8 cellular contexts compared by ENCODE assay signal in the genomic region with DNA sequence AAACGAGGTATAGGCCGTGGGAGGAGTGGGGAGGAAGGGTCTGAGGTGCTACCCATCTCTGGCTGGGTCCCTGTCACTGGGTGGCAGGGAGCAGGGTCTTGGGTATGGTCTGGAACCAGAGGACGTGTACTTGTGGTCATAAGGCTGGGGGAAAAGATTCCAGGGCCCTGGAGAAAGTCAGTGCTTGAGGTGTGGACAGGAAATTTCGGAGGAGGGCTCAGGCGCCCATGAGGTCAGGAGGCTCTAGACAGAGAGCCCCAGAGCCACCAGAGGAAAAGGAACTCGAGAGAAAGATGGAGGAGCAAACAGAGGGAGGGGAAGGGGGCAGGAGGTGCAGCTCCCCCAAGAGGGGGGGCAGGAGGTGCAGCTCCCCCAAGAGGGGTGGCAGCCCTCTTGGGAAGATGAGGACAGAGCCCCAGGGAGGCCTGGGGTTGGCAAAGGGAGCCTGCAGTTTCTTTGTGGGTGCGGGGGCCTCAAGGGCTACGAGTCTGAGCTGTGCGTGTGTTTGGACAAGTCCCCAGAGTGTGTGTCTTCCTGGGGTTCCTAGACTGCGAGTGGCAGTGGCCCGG. TPM values are rescaled to one million over a fixed set of nuclear protein-coding genes. Genes with fewer than 3 reads are reported as not detected.
A peak's percentile ranks its signal among the peaks of the same experiment; 100 is the strongest.
DNase-seq lines count a peak whose midpoint lies in the region; ATAC-seq and TF ChIP-seq lines count a peak whose summit lies in the region.

No MANE protein-coding gene starts in this region.

- WGBS in heart left ventricle, 4 donors, result 36 to 58% (median 37%) methylated on average over 7 to 11 of the region's 11 CpGs

- intact Hi-C loops in heart left ventricle (cut with DNase I) (loop anchor here (1.0 to 5.0 kb wide), 10 partner anchors 21 to 64 kb away; partner anchors contain the start of genes PRMT7 (in 9 of the 10) and SLC7A6OS (in 9 of the 10)), cardiac septum (cut with DNase I) (loop anchor here (1.0 to 5.0 kb wide), 3 partner anchors 17 to 48 kb away; partner anchors contain the start of gene PRMT7), left lung (cut with DNase I) (loop anchor here in 1 of 2 donors (5.0 kb wide), 1 partner anchor 59 kb away; no protein-coding TSS in a partner anchor), upper lobe of right lung (cut with DNase I) (loop anchor here (5.0 kb wide), 1 partner anchor 64 kb away; no protein-coding TSS in a partner anchor)

- H3K4me1 Mint-ChIP-seq in activated naive CD8-positive, alpha-beta T cell (ENCODE audit: low read depth), result peaks cover 47% of the 10 kb centered on the region

- peak overlapping the region; percentile 94 for H3K4me3 Mint-ChIP-seq in activated naive CD8-positive, alpha-beta T cell

- H3K27me3 ChIP-seq in heart left ventricle (no peaks in the 10 kb centered on the region), left lung (no peaks in the 10 kb centered on the region), upper lobe of right lung (no peaks in the 10 kb centered on the region)

- peak overlapping the region; percentile 53 to 97 (median 90) for H3K4me3 ChIP-seq in heart left ventricle
- H3K4me3 ChIP-seq in left lung, result peak overlapping the region; percentile 85 to 88
- H3K4me3 ChIP-seq in upper lobe of right lung, result peak overlapping the region; percentile 87

- peaks cover 2% of the 10 kb centered on the region for H3K36me3 Mint-ChIP-seq in activated naive CD8-positive, alpha-beta T cell

- no peak for TF ChIP-seq POLR2A in heart left ventricle (IDR thresholded peaks at IDR 0.05)

- H3K4me1 ChIP-seq in heart left ventricle (peaks cover 0 to 72% (median 43%) of the 10 kb centered on the region in 12 donors), left lung (peaks cover 16 to 38% of the 10 kb centered on the region in 2 donors), upper lobe of right lung (peaks cover 19% of the 10 kb centered on the region)

- no peaks in the 10 kb centered on the region for H3K9me3 Mint-ChIP-seq in activated naive CD8-positive, alpha-beta T cell (ENCODE audit: low read depth)

- H3K36me3 ChIP-seq in heart left ventricle, result peaks cover 0 to 37% (median 22%) of the 10 kb centered on the region in 9 donors
- peaks cover 0 to 23% of the 10 kb centered on the region in 2 donors for H3K36me3 ChIP-seq in left lung
- H3K36me3 ChIP-seq in upper lobe of right lung, result peaks cover 17% of the 10 kb centered on the region

- H3K27ac Mint-ChIP-seq in activated naive CD8-positive, alpha-beta T cell, result peak overlapping the region; percentile 98

- H3K27ac ChIP-seq in heart left ventricle (peak overlapping the region; percentile 86 to 100 (median 98)), left lung (peak overlapping the region; percentile 96), upper lobe of right lung (peak overlapping the region; percentile 93)

- no peaks in the 10 kb centered on the region for H3K9me3 ChIP-seq in heart left ventricle
- no peaks in the 10 kb centered on the region for H3K9me3 ChIP-seq in left lung
- no peaks in the 10 kb centered on the region for H3K9me3 ChIP-seq in upper lobe of right lung

- no peaks in the 10 kb centered on the region for H3K27me3 Mint-ChIP-seq in activated naive CD8-positive, alpha-beta T cell

- TF ChIP-seq CTCF in heart left ventricle (IDR thresholded peaks at IDR 0.05) (no peak), left lung (IDR thresholded peaks at IDR 0.05) (no peak), upper lobe of right lung (IDR thresholded peaks at IDR 0.05) (no peak)

- ATAC-seq in heart left ventricle (no peak), left lung (no peak), upper lobe of right lung (no peak)

- DNase-seq in heart left ventricle (no peak), cardiac septum (ENCODE audit: low spot score) (no peak), left lung (no peak), upper lobe of right lung (no peak), cerebellum (ENCODE audit: low spot score) (no peak), GDM1 (lab: John Stamatoyannopoulos, UW) (no peak)
- DNase-seq in stimulated activated CD4-positive, alpha-beta T cell treated with anti-CD3 and anti-CD28 coated beads, Interleukin-2, amount 100 ng/mL, for 48 hours, result no peak

RNA-seq across cellular contexts. Expression of gene SLC7A6, which starts 0.7 kb away (rescaled TPM):
- total RNA-seq in heart left ventricle, result 10 to 100 TPM; 32.7 to 76.0 (median 45.1) TPM
- 10 to 100 TPM; 45.6 to 50.5 TPM for polyA plus RNA-seq in heart left ventricle
- 42.4 TPM for total RNA-seq in cardiac septum
- 10 to 100 TPM; 47.4 to 55.6 TPM for total RNA-seq in left lung
- 61.9 TPM for total RNA-seq in upper lobe of right lung
- 26.7 TPM for total RNA-seq in cerebellum

RNA-seq across cellular contexts. Expression of gene PLA2G15, which starts 18.5 kb away (rescaled TPM):
- total RNA-seq in heart left ventricle, result 10 to 100 TPM; 27.3 to 68.0 (median 45.4) TPM
- 10 to 100 TPM; 25.8 to 66.6 TPM for polyA plus RNA-seq in heart left ventricle
- total RNA-seq in cardiac septum, result 46.7 TPM
- total RNA-seq in left lung, result 10 to 100 TPM; 34.5 to 35.1 TPM
- 30.4 TPM for total RNA-seq in upper lobe of right lung
- total RNA-seq in cerebellum, result 13.2 TPM

RNA-seq across cellular contexts. Expression of gene ESRP2, which starts 27.7 kb away (rescaled TPM):
- 1 to 10 TPM in 2 of 9 donors, under 1 TPM in 6, not detected in 1; 0.15 to 1.9 (median 0.63) TPM for total RNA-seq in heart left ventricle
- polyA plus RNA-seq in heart left ventricle, result under 1 TPM; 0.30 to 0.33 TPM
- not detected for total RNA-seq in cardiac septum
- 10 to 100 TPM; 47.9 to 62.6 TPM for total RNA-seq in left lung
- total RNA-seq in upper lobe of right lung, result 61.0 TPM
- not detected for total RNA-seq in cerebellum

RNA-seq across cellular contexts. Expression of gene SLC7A6OS, which starts 47.1 kb away (rescaled TPM):
- total RNA-seq in heart left ventricle (10 to 100 TPM in 6 of 9 donors, 1 to 10 TPM in 3; 8.1 to 16.2 (median 11.2) TPM), cardiac septum (14.5 TPM), left lung (10 to 100 TPM; 11.7 to 17.0 TPM), upper lobe of right lung (18.8 TPM), cerebellum (18.6 TPM)
- 1 to 10 TPM; 9.6 to 9.9 TPM for polyA plus RNA-seq in heart left ventricle

RNA-seq across cellular contexts. Expression of gene PRMT7, which starts 47.2 kb away (rescaled TPM):
- total RNA-seq in heart left ventricle (10 to 100 TPM; 21.9 to 34.0 (median 30.7) TPM), cardiac septum (24.2 TPM), left lung (10 to 100 TPM; 29.0 to 35.4 TPM), upper lobe of right lung (30.0 TPM), cerebellum (50.8 TPM)
- polyA plus RNA-seq in heart left ventricle, result 10 to 100 TPM; 21.0 to 37.4 TPM

Comparison
In these comparisons a context has a peak if more than half of its experiments do, and no peak if none do; other contexts are left out.
1. RNA of gene ESRP2, which starts 27.7 kb away (total RNA-seq): 47.9 to 62.6 TPM in left lung and 61.0 TPM in upper lobe of right lung (single experiment); 0.15 to 1.9 TPM in heart left ventricle, not detected in cerebellum (single experiment) and not detected in cardiac septum (single experiment); every median in the first group is over 10 times any median in the second.
2. Peak in every context shown above with its lines, with median percentiles within 50 percentile points of each other: H3K27ac ChIP-seq and H3K4me3 ChIP-seq.